ENCODE assay signal across 32 cellular contexts in genomic region chr6:144170044-144170443, GRCh38.
"Had no signal": no experiment of that assay in that cellular context is flagged by ENCODE, and none has a peak within 500 bp of the region (broad histone marks: within the 10 kb centered on the region; RNA-seq: fewer than 3 reads in every experiment).

No MANE protein-coding gene starts in this region.

- H3K27ac Mint-ChIP-seq: activated CD4-positive, alpha-beta memory T cell treated with anti-CD3 and anti-CD28 coated beads, Interleukin-2, amount 10 ng/mL, durations not matched to agents 7 days and 5 days; activated CD8-positive, alpha-beta memory T cell treated with anti-CD3 and anti-CD28 coated beads, Interleukin-2, amount 10 ng/mL, durations not matched to agents 7 days and 5 days; activated naive CD4-positive, alpha-beta T cell treated with anti-CD3 and anti-CD28 coated beads, Interleukin-2, amount 50 U/mL, for 24 hours; activated naive CD8-positive, alpha-beta T cell treated with anti-CD3 and anti-CD28 coated beads, Interleukin-2, amount 10 ng/mL, durations not matched to agents 7 days and 5 days; activated T-cell treated with anti-CD3 and anti-CD28 coated beads, Interleukin-2, amount 50 U/mL, for 72 hours; activated T-helper 2 cell treated with anti-CD3 and anti-CD28 coated beads, Interferon-gamma antibody, Interleukin-2, Interleukin-4, amounts not matched to agents 10 μg/mL and 5 μg/mL and 100 μg/mL, durations not matched to agents 14 hours and 24 hours and 36 hours had no signal

- H3K9me3 Mint-ChIP-seq: activated CD4-positive, alpha-beta memory T cell treated with anti-CD3 and anti-CD28 coated beads, Interleukin-2, amount 10 ng/mL, durations not matched to agents 7 days and 5 days; activated naive CD4-positive, alpha-beta T cell treated with anti-CD3 and anti-CD28 coated beads, Interleukin-2, amount 50 U/mL, for 24 hours; activated naive CD8-positive, alpha-beta T cell treated with anti-CD3 and anti-CD28 coated beads, Interleukin-2, amount 10 ng/mL, durations not matched to agents 7 days and 5 days; activated T-cell treated with anti-CD3 and anti-CD28 coated beads, Interleukin-2, amount 50 U/mL, for 72 hours; activated T-helper 2 cell treated with anti-CD3 and anti-CD28 coated beads, Interferon-gamma antibody, Interleukin-2, Interleukin-4, amounts not matched to agents 10 μg/mL and 5 μg/mL and 100 μg/mL, durations not matched to agents 14 hours and 24 hours and 36 hours had no signal

- H3K27me3 Mint-ChIP-seq: activated CD4-positive, alpha-beta memory T cell treated with anti-CD3 and anti-CD28 coated beads, Interleukin-2, amount 10 ng/mL, durations not matched to agents 7 days and 5 days; activated CD8-positive, alpha-beta memory T cell treated with anti-CD3 and anti-CD28 coated beads, Interleukin-2, amount 10 ng/mL, durations not matched to agents 7 days and 5 days; activated naive CD4-positive, alpha-beta T cell treated with anti-CD3 and anti-CD28 coated beads, Interleukin-2, amount 50 U/mL, for 24 hours; activated naive CD8-positive, alpha-beta T cell treated with anti-CD3 and anti-CD28 coated beads, Interleukin-2, amount 10 ng/mL, durations not matched to agents 7 days and 5 days had no signal

- DNase-seq: activated CD4-positive, alpha-beta memory T cell treated with anti-CD3 and anti-CD28 coated beads, Interleukin-2, amount 10 ng/mL, durations not matched to agents 7 days and 5 days; activated CD4-positive, alpha-beta T cell treated with anti-CD3 and anti-CD28 coated beads for 1 hour; activated CD4-positive, alpha-beta T cell treated with anti-CD3 and anti-CD28 coated beads for 48 hours; activated CD4-positive, CD25-positive, alpha-beta regulatory T cell; activated CD8-positive, alpha-beta memory T cell treated with anti-CD3 and anti-CD28 coated beads for 24 hours; activated CD8-positive, alpha-beta memory T cell treated with anti-CD3 and anti-CD28 coated beads, Interleukin-2, amount 10 ng/mL, durations not matched to agents 7 days and 5 days; activated gamma-delta T cell; activated naive CD4-positive, alpha-beta T cell treated with Interleukin-2 at 50 U/mL for 16 hours; activated naive CD8-positive, alpha-beta T cell treated with anti-CD3 and anti-CD28 coated beads, Interleukin-2, amount 10 ng/mL, durations not matched to agents 7 days and 5 days; activated T-cell treated with anti-CD3 and anti-CD28 coated beads, Interleukin-2, amount 50 U/mL, for 1 hour; activated T-cell treated with anti-CD3 and anti-CD28 coated beads, Interleukin-2, amount 50 U/mL, for 72 hours; amygdala; Kasumi-1; KG1; MG63; NCI-H1048; NCI-H1105 treated with DMSO at 0.1 percent for 48 hours; NCI-H1436 treated with DMSO at 0.1 percent for 48 hours; NCI-H1694 treated with DMSO at 0.1 percent for 48 hours; NCI-H2029; NCI-H345; NCI-H524 treated with DMSO at 0.1 percent for 48 hours; NK-92 treated with Interleukin-12 subunit alpha and Interleukin-12 subunit beta, amount 100 ng/mL, for 24 hours; OCI-M1; Right ventricle myocardium superior; SW 1271; T-helper 1 cell; T-helper 2 cell; T1000; WERI-Rb-1 had no signal

- ATAC-seq: activated CD8-positive, alpha-beta memory T cell treated with anti-CD3 and anti-CD28 coated beads, Interleukin-2, amount 10 ng/mL, durations not matched to agents 7 days and 5 days; activated T-cell treated with anti-CD3 and anti-CD28 coated beads, Interleukin-2, amount 50 U/mL, for 72 hours had no signal

- H3K4me3 Mint-ChIP-seq: activated CD4-positive, alpha-beta memory T cell treated with anti-CD3 and anti-CD28 coated beads, Interleukin-2, amount 10 ng/mL, durations not matched to agents 7 days and 5 days; activated CD8-positive, alpha-beta memory T cell treated with anti-CD3 and anti-CD28 coated beads, Interleukin-2, amount 10 ng/mL, durations not matched to agents 7 days and 5 days; activated naive CD4-positive, alpha-beta T cell treated with anti-CD3 and anti-CD28 coated beads, Interleukin-2, amount 50 U/mL, for 24 hours; activated naive CD8-positive, alpha-beta T cell treated with anti-CD3 and anti-CD28 coated beads, Interleukin-2, amount 10 ng/mL, durations not matched to agents 7 days and 5 days; activated T-cell treated with anti-CD3 and anti-CD28 coated beads, Interleukin-2, amount 50 U/mL, for 72 hours had no signal
